ENCODE assay signal across 11 cellular contexts in genomic region chr18:58867281-58867961, GRCh38. TPM values are rescaled to one million over a fixed set of nuclear protein-coding genes. Genes with fewer than 3 reads are reported as not detected.
DNase-seq lines count a peak whose midpoint lies in the region; ATAC-seq, FAIRE-seq and TF ChIP-seq lines count a peak whose summit lies in the region.
"Had no signal": no experiment of that assay in that cellular context is flagged by ENCODE, and none has a peak within 500 bp of the region (broad histone marks: within the 10 kb centered on the region; RNA-seq: fewer than 3 reads in every experiment).

No MANE protein-coding gene starts in this region.

- intact Hi-C loops in mammary epithelial cell (cut with micrococcal nuclease) = loop anchor here (1.0 to 10.0 kb wide), 3 partner anchors 82 to 193 kb away; partner anchors contain the start of gene MALT1

- H3K9ac ChIP-seq in mammary epithelial cell (ENCODE audit: insufficient read depth, low read length) (peak overlapping the region; percentile 51), keratinocyte (ENCODE audit: control insufficient read depth, extremely low read depth, insufficient read depth, low read length) (peak overlapping the region; percentile 46)

- FAIRE-seq in keratinocyte (lab: Jason Lieb, UNC) = peak; percentile 97

- H3K79me2 ChIP-seq in mammary epithelial cell (ENCODE audit: insufficient read depth, low read length) (peaks cover 64% of the 10 kb centered on the region), keratinocyte (ENCODE audit: control insufficient read depth, insufficient read depth, low read length) (peaks cover 12% of the 10 kb centered on the region)

- H3K27me3 ChIP-seq in mammary epithelial cell (ENCODE audit: insufficient read depth, low read length) (no peaks in the 10 kb centered on the region), keratinocyte (ENCODE audit: control insufficient read depth, extremely low read depth, insufficient read depth, low read length) (no peaks in the 10 kb centered on the region), thymus (ENCODE audit: control insufficient read depth, insufficient read depth) (peaks cover 32% of the 10 kb centered on the region)
- H3K27me3 ChIP-seq: body of pancreas, MG63 had no signal

- BruUV-seq in mammary epithelial cell (replicated peaks; lab: Mats Ljungman, UMichigan) = no TSS peak

- peak overlapping the region; percentile 94 for H3K4me2 ChIP-seq in mammary epithelial cell (ENCODE audit: insufficient read depth, low read depth, low read length)
- H3K4me2 ChIP-seq in keratinocyte (ENCODE audit: control insufficient read depth, extremely low read depth, insufficient read depth, low read depth, low read length) = peak overlapping the region; percentile 80

- peaks cover 48% of the 10 kb centered on the region for H3K4me1 ChIP-seq in mammary epithelial cell (ENCODE audit: insufficient read depth, low read length)
- peaks cover 36% of the 10 kb centered on the region for H3K4me1 ChIP-seq in keratinocyte (ENCODE audit: control insufficient read depth, extremely low read depth, insufficient read depth, low read length)
- H3K4me1 ChIP-seq in thymus (ENCODE audit: control insufficient read depth, insufficient read depth, low read length) = no peaks in the 10 kb centered on the region

- DNase-seq in HFFc6 (no peak), mammary epithelial cell (peak; percentile 88), keratinocyte (ENCODE audit: low read depth, low spot score) (peak; percentile 86), NCI-H748 treated with DMSO at 0.1 percent for 48 hours (lab: John Stamatoyannopoulos, UW) (no peak), COLO829 (ENCODE audit: low spot score) (no peak)
- DNase-seq: body of pancreas, GDM1, MG63 had no signal

- H3K27ac Mint-ChIP-seq in HFFc6 = no peak overlapping the region

- CTCF ChIA-PET in mammary epithelial cell (lab: Charles Lee; ENCODE audit: low non-redundant PET) = no interaction called here

- H3K36me3 ChIP-seq in mammary epithelial cell (ENCODE audit: insufficient read depth, low read length) = peaks cover 15% of the 10 kb centered on the region
- H3K36me3 ChIP-seq in keratinocyte (ENCODE audit: control insufficient read depth in 2 of 2, extremely low read depth in 1 of 2, insufficient read depth in 2 of 2, low read length in 2 of 2) = peaks cover 6 to 24% of the 10 kb centered on the region in 2 experiments
- H3K36me3 ChIP-seq in thymus (ENCODE audit: control insufficient read depth, insufficient read depth) = no peaks in the 10 kb centered on the region

- TF ChIP-seq CTCF in HFFc6 (IDR thresholded peaks at IDR 0.05) = no peak
- no peak for TF ChIP-seq CTCF in mammary epithelial cell (conservative IDR thresholded peaks at IDR 0.05 in 1 of 2, IDR thresholded peaks at IDR 0.05 in 1 of 2; ENCODE audit: extremely low read depth in 1 of 2, insufficient read depth in 1 of 2, low read depth in 1 of 2, low read length in 2 of 2)
- no peak for TF ChIP-seq CTCF in keratinocyte (optimal IDR thresholded peaks at IDR 0.05 in 1 of 3, IDR thresholded peaks at IDR 0.05 in 1 of 3, conservative IDR thresholded peaks at IDR 0.05 in 1 of 3; ENCODE audit: extremely low read depth in 1 of 3, insufficient read depth in 2 of 3, low read length in 3 of 3)

- no peak for ATAC-seq in HG03025 (IDR thresholded peaks at IDR 0.05; ENCODE audit: low FRiP score, unreplicated experiment)
- no peak for ATAC-seq in HG03095 (IDR thresholded peaks at IDR 0.05; ENCODE audit: unreplicated experiment)
- ATAC-seq: body of pancreas had no signal

- no peaks in the 10 kb centered on the region for H3K9me3 ChIP-seq in mammary epithelial cell (replicated peaks; ENCODE audit: insufficient read depth, low read length)
- no peaks in the 10 kb centered on the region for H3K9me3 ChIP-seq in keratinocyte (ENCODE audit: control insufficient read depth, low read depth, low read length)
- H3K9me3 ChIP-seq in thymus (ENCODE audit: control insufficient read depth) = no peaks in the 10 kb centered on the region
- H3K9me3 ChIP-seq: body of pancreas, MG63 had no signal

- in situ Hi-C loops in mammary epithelial cell (cut with MboI; ENCODE audit: low sequenced_read_pairs in 2 of 2) = loop anchor here in 1 of 2 donors (5.0 kb wide), 1 partner anchor 80 kb away; no protein-coding TSS in a partner anchor

- H4K20me1 ChIP-seq in mammary epithelial cell (ENCODE audit: insufficient read depth, low read length) (no peaks in the 10 kb centered on the region), keratinocyte (ENCODE audit: control insufficient read depth, extremely low read depth, insufficient read depth, low read length) (no peaks in the 10 kb centered on the region)

- H3K27me3 Mint-ChIP-seq in HFFc6 (ENCODE audit: insufficient read depth) = no peaks in the 10 kb centered on the region; the same call in 1 of the 2 replicates

- H2AFZ ChIP-seq in mammary epithelial cell (ENCODE audit: low read depth, low read length) (peak overlapping the region; percentile 68), keratinocyte (ENCODE audit: control insufficient read depth, low read length) (peak overlapping the region; percentile 59)

- H3K4me1 Mint-ChIP-seq in HFFc6 (ENCODE audit: low read depth) = peaks cover 89% of the 10 kb centered on the region

- dilution Hi-C loops in mammary epithelial cell (cut with HindIII; ENCODE audit: low sequenced_read_pairs) = no loop called here
- dilution Hi-C loops in keratinocyte (cut with MboI; ENCODE audit: extremely low pct_ligation_motif_present, low sequenced_read_pairs) = no loop called here

- H3K4me3 Mint-ChIP-seq in HFFc6 = peak overlapping the region; percentile 28

- 6% methylated on average over 10 of the region's 10 CpGs for WGBS in mammary epithelial cell (ENCODE audit: low coverage, missing lambda C conversion rate)
- WGBS in thymus = 89% methylated on average over 10 of the region's 10 CpGs

- H3K27ac ChIP-seq in mammary epithelial cell (ENCODE audit: insufficient read depth, low read depth, low read length) (peak overlapping the region; percentile 79), keratinocyte (ENCODE audit: control insufficient read depth, insufficient read depth, low read length) (peak overlapping the region; percentile 87), thymus (ENCODE audit: low read depth) (peak overlapping the region; percentile 46)
- H3K27ac ChIP-seq: body of pancreas had no signal

- H3K4me3 ChIP-seq in mammary epithelial cell (replicated peaks in 1 of 3; ENCODE audit: insufficient read depth in 1 of 3, low read depth in 2 of 3, low read length in 3 of 3) (peak overlapping the region in 2 of 3 experiments; percentile 15 to 25), keratinocyte (ENCODE audit: control insufficient read depth in 2 of 3, extremely low read depth in 1 of 3, insufficient read depth in 2 of 3, low read depth in 1 of 3, low read length in 3 of 3) (peak overlapping the region in 2 of 3 experiments; percentile 28 to 32), thymus (ENCODE audit: low read length) (no peak overlapping the region)
- H3K4me3 ChIP-seq: body of pancreas, MG63 had no signal

- H3K9me1 ChIP-seq in keratinocyte (ENCODE audit: control insufficient read depth, extremely low read depth, insufficient read depth, low read length) = no peaks in the 10 kb centered on the region

- no peaks in the 10 kb centered on the region for H3K9me3 Mint-ChIP-seq in HFFc6

- peaks cover 48% of the 10 kb centered on the region for H3K36me3 Mint-ChIP-seq in HFFc6 (ENCODE audit: low read depth)

RNA-seq across cellular contexts. Expression of gene ZNF532, which starts 2.7 kb away (rescaled TPM):
- 10 to 100 TPM; 43.1 to 56.6 (median 50.1) TPM for total RNA-seq in HFFc6 (2021; fragmentation: NEBNext Ultra II Directional; extraction: Animal tissue kit (Norgen Biotek cat#: 25700))
- 10 to 100 TPM; 62.2 to 68.7 TPM for total RNA-seq in mammary epithelial cell
- polyA plus RNA-seq in mammary epithelial cell (38.4 TPM), keratinocyte (31.5 to 49.6 TPM (median 36.0 TPM) in 3 replicates), thymus (11.9 TPM)
- polyA minus RNA-seq in mammary epithelial cell (139 TPM), keratinocyte (78.4 to 113 TPM (median 109 TPM) in 3 replicates)
- 15.9 TPM for polyA plus RNA-seq in keratinocyte (2011; ENCODE audit: low read depth)
- 29.6 and 38.6 TPM in 2 replicates for polyA plus RNA-seq in keratinocyte (2011; cell fraction: cytosol; rRNA removed)
- polyA plus RNA-seq in keratinocyte (2011; cell fraction: nucleus; rRNA removed) = 71.9 and 86.5 TPM in 2 replicates
- polyA plus RNA-seq in keratinocyte (2012; ENCODE audit: low replicate concordance) = 12.6 and 23.3 TPM in 2 replicates
- 35.1 TPM for polyA minus RNA-seq in keratinocyte (2011; cell fraction: cytosol; rRNA and poly(A)+ RNA removed)
- polyA minus RNA-seq in keratinocyte (2011; cell fraction: nucleus; rRNA and poly(A)+ RNA removed) = 35.3 and 77.5 TPM in 2 replicates

Comparison
In these comparisons a context has a peak if more than half of its experiments do, and no peak if none do; other contexts are left out.
1. DNase-seq: peak in mammary epithelial cell (single experiment) and keratinocyte (single experiment); none in HFFc6 (single experiment), NCI-H748 treated with DMSO at 0.1 percent for 48 hours (single experiment) and COLO829 (single experiment).
2. Peak in every context shown above with its lines, with median percentiles within 50 percentile points of each other: H3K27ac ChIP-seq.